In the genomic region with DNA sequence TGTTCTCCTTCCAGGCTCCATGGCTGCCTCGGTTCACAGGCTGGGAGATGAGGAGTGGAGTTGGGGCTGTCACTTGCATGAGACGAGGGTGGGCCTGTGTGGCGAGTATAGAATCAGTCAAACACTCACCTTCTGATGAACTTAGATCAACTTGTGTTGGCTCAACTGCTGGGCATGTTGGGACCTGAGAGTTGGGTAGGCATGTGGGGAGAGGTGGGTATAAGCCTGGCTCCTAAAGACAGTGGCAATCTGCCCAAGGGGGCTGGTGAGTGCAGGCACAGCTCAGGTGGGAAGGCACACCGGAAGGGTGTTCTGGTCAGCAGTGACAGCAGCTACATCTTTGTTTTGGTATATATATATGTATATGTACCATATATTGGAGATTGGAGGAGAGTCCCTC, we compare ENCODE assay signal across 29 cellular contexts. TPM values are rescaled to one million over a fixed set of nuclear protein-coding genes. Genes with fewer than 3 reads are reported as not detected.
DNase-seq lines count a peak whose midpoint lies in the region; ATAC-seq, FAIRE-seq and TF ChIP-seq lines count a peak whose summit lies in the region.
"Had no signal": no experiment of that assay in that cellular context is flagged by ENCODE, and none has a peak within 500 bp of the region (broad histone marks: within the 10 kb centered on the region; RNA-seq: fewer than 3 reads in every experiment).

No MANE protein-coding gene starts in this region.

- no peak overlapping the region for H3K9ac ChIP-seq in PC-3 (ENCODE audit: low read length)
- H3K9ac ChIP-seq: BLaER1 treated with 17β-estradiol and CSF1 and Interleukin-3, amounts not matched to agents 10 nM and 100 nM had no signal

- peaks cover 46% of the 10 kb centered on the region for H3K4me1 ChIP-seq in mucosa of descending colon (ENCODE audit: low read depth)
- peaks cover 11% of the 10 kb centered on the region for H3K4me1 ChIP-seq in OCI-LY7 (ENCODE audit: insufficient read depth, low read length, poor library complexity, severe bottlenecking)
- no peaks in the 10 kb centered on the region for H3K4me1 ChIP-seq in PC-3 (ENCODE audit: insufficient read depth, low read length)
- H3K4me1 ChIP-seq: Caco-2 had no signal

- H3K4me2 ChIP-seq in OCI-LY7 (ENCODE audit: low read length), result no peak overlapping the region
- no peak overlapping the region for H3K4me2 ChIP-seq in PC-3 (ENCODE audit: low read length)
- H3K4me2 ChIP-seq: BLaER1 treated with 17β-estradiol and CSF1 and Interleukin-3, amounts not matched to agents 10 nM and 100 nM had no signal

- DNase-seq in activated naive CD4-positive, alpha-beta T cell treated with anti-CD3 and anti-CD28 coated beads, Interleukin-2, amount 50 U/mL, for 72 hours (ENCODE audit: low spot score in 2 of 2), result no peak
- DNase-seq in activated naive CD4-positive, alpha-beta T cell treated with anti-CD3 and anti-CD28 coated beads, Interleukin-2, amount 10 ng/mL, durations not matched to agents 7 days and 5 days, result no peak
- peak; percentile 90 for DNase-seq in bronchial epithelial cell (ENCODE audit: low read depth)
- peak in 2 of 3 donors; percentile 12 to 27 for DNase-seq in mucosa of descending colon
- peak; percentile 69 for DNase-seq in ureter (ENCODE audit: low spot score)
- DNase-seq in OCI-LY7 (ENCODE audit: low spot score), result no peak
- DNase-seq in PC-3, result no peak
- DNase-seq: Caco-2; CD4-positive, alpha-beta memory T cell; DMS 273 treated with DMSO at 0.1 percent for 48 hours; NCI-H1092 treated with DMSO at 0.1 percent for 48 hours; NCI-H1436 treated with DMSO at 0.1 percent for 48 hours; NCI-H1930; NCI-H226; NCI-H510A treated with DMSO at 0.1 percent for 48 hours; NCI-H748 treated with DMSO at 0.1 percent for 48 hours; Right ventricle myocardium superior had no signal

- no peaks in the 10 kb centered on the region for H3K9me3 Mint-ChIP-seq in activated naive CD4-positive, alpha-beta T cell treated with anti-CD3 and anti-CD28 coated beads, Interleukin-2, amount 50 U/mL, for 72 hours
- peaks cover 2% of the 10 kb centered on the region for H3K9me3 Mint-ChIP-seq in activated naive CD4-positive, alpha-beta T cell treated with anti-CD3 and anti-CD28 coated beads, Interleukin-2, amount 10 ng/mL, durations not matched to agents 7 days and 5 days
- H3K9me3 Mint-ChIP-seq: CD4-positive, alpha-beta memory T cell had no signal

- H3K36me3 ChIP-seq in bronchial epithelial cell (ENCODE audit: control insufficient read depth, insufficient read depth, low read length), result no peaks in the 10 kb centered on the region
- no peaks in the 10 kb centered on the region for H3K36me3 ChIP-seq in mucosa of descending colon (ENCODE audit: low read depth)
- H3K36me3 ChIP-seq in OCI-LY7 (ENCODE audit: insufficient read depth, low read length), result no peaks in the 10 kb centered on the region
- no peaks in the 10 kb centered on the region for H3K36me3 ChIP-seq in PC-3 (ENCODE audit: low read depth, low read length)
- H3K36me3 ChIP-seq: BLaER1 treated with 17β-estradiol and CSF1 and Interleukin-3, amounts not matched to agents 10 nM and 100 nM; Peyer's patch had no signal

- no peak for FAIRE-seq in bronchial epithelial cell (lab: Jason Lieb, UNC)
- FAIRE-seq: GM12891, HepG2, K562 had no signal

- POLR2A ChIA-PET in OCI-LY7 (lab: Charles Lee), result no interaction called here
- POLR2A ChIA-PET in PC-3 (lab: Charles Lee; ENCODE audit: unreplicated experiment), result no interaction called here

- TF ChIP-seq CTCF in bronchial epithelial cell (IDR thresholded peaks at IDR 0.05; ENCODE audit: insufficient read depth, low read length, severe bottlenecking) (no peak), mucosa of descending colon (IDR thresholded peaks at IDR 0.05) (no peak), OCI-LY7 (conservative IDR thresholded peaks at IDR 0.05; ENCODE audit: low read length) (no peak), PC-3 (conservative IDR thresholded peaks at IDR 0.05; ENCODE audit: low read depth, low read length) (no peak)

- peak overlapping the region; percentile 14 to 23 for H3K27ac Mint-ChIP-seq in activated naive CD4-positive, alpha-beta T cell treated with anti-CD3 and anti-CD28 coated beads, Interleukin-2, amount 50 U/mL, for 72 hours
- H3K27ac Mint-ChIP-seq in activated naive CD4-positive, alpha-beta T cell treated with anti-CD3 and anti-CD28 coated beads, Interleukin-2, amount 10 ng/mL, durations not matched to agents 7 days and 5 days, result no peak overlapping the region

- CTCF ChIA-PET in activated naive CD4-positive, alpha-beta T cell treated with anti-CD3 and anti-CD28 coated beads, Interleukin-2, amount 10 ng/mL, durations not matched to agents 7 days and 5 days (lab: Charles Lee), result interaction anchor here (1.4 kb wide), 1 partner anchor 89 kb away, joined by 3 read pairs; no protein-coding TSS in a partner anchor
- CTCF ChIA-PET in OCI-LY7 (lab: Charles Lee; ENCODE audit: unreplicated experiment), result no interaction called here
- CTCF ChIA-PET in PC-3 (lab: Charles Lee), result no interaction called here

- intact Hi-C loops in mucosa of descending colon (cut with DNase I, micrococcal nuclease) (no loop called here), OCI-LY7 (cut with micrococcal nuclease; ENCODE audit: unreplicated experiment) (no loop called here), PC-3 (cut with micrococcal nuclease) (no loop called here)

- H4K20me1 ChIP-seq in OCI-LY7 (ENCODE audit: insufficient read depth, low read length) (no peaks in the 10 kb centered on the region), PC-3 (ENCODE audit: low read length) (no peaks in the 10 kb centered on the region)
- H4K20me1 ChIP-seq: BLaER1 treated with 17β-estradiol and CSF1 and Interleukin-3, amounts not matched to agents 10 nM and 100 nM had no signal

- H3K4me3 ChIP-seq in bronchial epithelial cell (ENCODE audit: low read depth, low read length) (no peak overlapping the region), mucosa of descending colon (no peak overlapping the region), OCI-LY7 (ENCODE audit: low read depth, low read length, poor library complexity, severe bottlenecking) (no peak overlapping the region), PC-3 (ENCODE audit: low read length) (no peak overlapping the region)
- H3K4me3 ChIP-seq: BLaER1 treated with 17β-estradiol and CSF1 and Interleukin-3, amounts not matched to agents 10 nM and 100 nM; K562; Peyer's patch had no signal

- no peaks in the 10 kb centered on the region for H3K9me3 ChIP-seq in mucosa of descending colon
- H3K9me3 ChIP-seq in OCI-LY7 (ENCODE audit: low read length), result no peaks in the 10 kb centered on the region
- H3K9me3 ChIP-seq in PC-3 (ENCODE audit: low read length), result no peaks in the 10 kb centered on the region
- H3K9me3 ChIP-seq: Caco-2, Peyer's patch had no signal

- H3K27me3 ChIP-seq in bronchial epithelial cell (ENCODE audit: control insufficient read depth, insufficient read depth, low read length) (no peaks in the 10 kb centered on the region), PC-3 (ENCODE audit: low read length) (no peaks in the 10 kb centered on the region)
- H3K27me3 ChIP-seq: BLaER1 treated with 17β-estradiol and CSF1 and Interleukin-3, amounts not matched to agents 10 nM and 100 nM; Peyer's patch had no signal

- H3K79me2 ChIP-seq in OCI-LY7 (ENCODE audit: insufficient read depth, low read depth, low read length) (no peaks in the 10 kb centered on the region), PC-3 (ENCODE audit: low read length) (no peaks in the 10 kb centered on the region)

- no peak overlapping the region for H2AFZ ChIP-seq in OCI-LY7 (ENCODE audit: low read length)
- no peak overlapping the region for H2AFZ ChIP-seq in PC-3 (ENCODE audit: low read length)

- H3K9me2 ChIP-seq in OCI-LY7 (ENCODE audit: insufficient read depth, low read length) (no peaks in the 10 kb centered on the region), PC-3 (replicated peaks; ENCODE audit: low read length) (no peaks in the 10 kb centered on the region)

- H3K27ac ChIP-seq in OCI-LY7 (ENCODE audit: low read depth, low read length, poor library complexity, severe bottlenecking) (no peak overlapping the region), PC-3 (ENCODE audit: low read length) (no peak overlapping the region)
- H3K27ac ChIP-seq: 22Rv1; BLaER1 treated with 17β-estradiol and CSF1 and Interleukin-3, amounts not matched to agents 10 nM and 100 nM; HL-60 had no signal

- H3K4me1 Mint-ChIP-seq in activated naive CD4-positive, alpha-beta T cell treated with anti-CD3 and anti-CD28 coated beads, Interleukin-2, amount 10 ng/mL, durations not matched to agents 7 days and 5 days, result peaks cover 4% of the 10 kb centered on the region

- BruUV-seq in OCI-LY7 (replicated peaks; lab: Mats Ljungman, UMichigan) (no TSS peak), PC-3 (replicated peaks; lab: Mats Ljungman, UMichigan) (no TSS peak)

- no peaks in the 10 kb centered on the region for H3F3A ChIP-seq in PC-3 (ENCODE audit: low read length, unreplicated experiment)

- H3K36me3 Mint-ChIP-seq in activated naive CD4-positive, alpha-beta T cell treated with anti-CD3 and anti-CD28 coated beads, Interleukin-2, amount 50 U/mL, for 72 hours, result no peaks in the 10 kb centered on the region
- no peaks in the 10 kb centered on the region for H3K36me3 Mint-ChIP-seq in activated naive CD4-positive, alpha-beta T cell treated with anti-CD3 and anti-CD28 coated beads, Interleukin-2, amount 10 ng/mL, durations not matched to agents 7 days and 5 days
- H3K36me3 Mint-ChIP-seq: CD4-positive, alpha-beta memory T cell had no signal

- no peak for ATAC-seq in activated naive CD4-positive, alpha-beta T cell treated with anti-CD3 and anti-CD28 coated beads, Interleukin-2, amount 50 U/mL, for 72 hours
- ATAC-seq in mucosa of descending colon (no peak), HG03457 (IDR thresholded peaks at IDR 0.05; ENCODE audit: unreplicated experiment) (no peak), PC-3 (no peak)
- ATAC-seq: K562 had no signal

- peaks cover 5% of the 10 kb centered on the region for H3K27me3 Mint-ChIP-seq in activated naive CD4-positive, alpha-beta T cell treated with anti-CD3 and anti-CD28 coated beads, Interleukin-2, amount 10 ng/mL, durations not matched to agents 7 days and 5 days

- H3K4me3 Mint-ChIP-seq in activated naive CD4-positive, alpha-beta T cell treated with anti-CD3 and anti-CD28 coated beads, Interleukin-2, amount 10 ng/mL, durations not matched to agents 7 days and 5 days, result no peak overlapping the region
- H3K4me3 Mint-ChIP-seq: CD4-positive, alpha-beta memory T cell had no signal

RNA-seq across cellular contexts. Expression of a gene that starts 30.1 kb away (rescaled TPM):
- under 1 TPM; 0.10 to 0.68 TPM for total RNA-seq in activated naive CD4-positive, alpha-beta T cell treated with anti-CD3 and anti-CD28 coated beads, Interleukin-2, amount 50 U/mL, for 72 hours
- total RNA-seq in bronchial epithelial cell (0.51 and 0.53 TPM in 2 replicates), mucosa of descending colon (under 1 TPM; 0.39 to 0.98 (median 0.63) TPM), ureter (2.8 TPM), OCI-LY7 (2022) (not detected in 2 replicates), PC-3 (2014; rRNA removed) (0.07 and 0.12 TPM in 2 replicates)
- total RNA-seq in OCI-LY7 (2014; rRNA removed; shearing (Covaris generic)), result not detected in 2 replicates
- total RNA-seq: Caco-2, G401, H7, HepG2, HT-29, K562, SK-MEL-5 had no signal

RNA-seq across cellular contexts. Expression of a gene that starts 44.1 kb away (rescaled TPM):
- total RNA-seq in activated naive CD4-positive, alpha-beta T cell treated with anti-CD3 and anti-CD28 coated beads, Interleukin-2, amount 50 U/mL, for 72 hours, result not detected
- total RNA-seq in bronchial epithelial cell, result not detected in 2 replicates
- total RNA-seq in mucosa of descending colon, result not detected
- not detected for total RNA-seq in ureter
- total RNA-seq in OCI-LY7 (2014; rRNA removed; shearing (Covaris generic)), result not detected in 2 replicates
- not detected in 2 replicates for total RNA-seq in OCI-LY7 (2022)
- total RNA-seq in PC-3 (2014; rRNA removed), result not detected in 2 replicates
- total RNA-seq: Caco-2; CD4-positive, alpha-beta memory T cell; G401; H7; HepG2; HT-29; Peyer's patch; SK-MEL-5 had no signal

RNA-seq across cellular contexts. Expression of a gene that starts 50.8 kb away (rescaled TPM):
- total RNA-seq in activated naive CD4-positive, alpha-beta T cell treated with anti-CD3 and anti-CD28 coated beads, Interleukin-2, amount 50 U/mL, for 72 hours, result 10 to 100 TPM; 11.7 to 12.1 TPM
- total RNA-seq in bronchial epithelial cell (4.2 and 7.3 TPM in 2 replicates), mucosa of descending colon (10 to 100 TPM; 49.6 to 65.5 (median 52.1) TPM), ureter (94.4 TPM), OCI-LY7 (2022) (13.1 and 18.9 TPM in 2 replicates), PC-3 (2014; rRNA removed) (13.0 and 16.4 TPM in 2 replicates)
- total RNA-seq in OCI-LY7 (2014; rRNA removed; shearing (Covaris generic)), result 8.2 and 9.7 TPM in 2 replicates

Comparison
In these comparisons a context has a peak if more than half of its experiments do, and no peak if none do; other contexts are left out.
1. DNase-seq: peak in bronchial epithelial cell (single experiment), mucosa of descending colon (2 of 3) and ureter (single experiment); none in activated naive CD4-positive, alpha-beta T cell treated with anti-CD3 and anti-CD28 coated beads, Interleukin-2, amount 50 U/mL, for 72 hours (0 of 2), activated naive CD4-positive, alpha-beta T cell treated with anti-CD3 and anti-CD28 coated beads, Interleukin-2, amount 10 ng/mL, durations not matched to agents 7 days and 5 days (single experiment), OCI-LY7 (single experiment) and PC-3 (single experiment).